ENCODE assay signal across 13 cellular contexts in genomic region chr10:107611101-107611500, GRCh38.
"Had no signal": no experiment of that assay in that cellular context is flagged by ENCODE, and none has a peak within 500 bp of the region (broad histone marks: within the 10 kb centered on the region; RNA-seq: fewer than 3 reads in every experiment).

No MANE protein-coding gene starts in this region.

- DNase-seq: activated CD4-positive, alpha-beta T cell treated with anti-CD3 and anti-CD28 coated beads, Interleukin-2, amount 50 U/mL, for 48 hours; activated CD4-positive, CD25-positive, alpha-beta regulatory T cell treated with anti-CD3 and anti-CD28 coated beads, Interleukin-2, amount 50 U/mL, for 72 hours; activated T-cell treated with anti-CD3 and anti-CD28 coated beads, Interleukin-2, amount 50 U/mL, for 72 hours; aorta; kidney; pancreas; retina; stimulated activated CD4-positive, alpha-beta T cell treated with anti-CD3 and anti-CD28 coated beads, Interleukin-15, amount 100 ng/mL, for 24 hours; stimulated activated CD4-positive, alpha-beta T cell treated with anti-CD3 and anti-CD28 coated beads, Interleukin-4, amount 100 ng/mL, for 24 hours; stomach had no signal

- H3K4me1 ChIP-seq: neural progenitor cell, pancreas, stomach had no signal

- H3K36me3 Mint-ChIP-seq: neural progenitor cell had no signal

- H3K4me1 Mint-ChIP-seq: neural progenitor cell had no signal

- H3K27ac ChIP-seq: hepatocyte, neural progenitor cell, pancreas, stomach, thoracic aorta had no signal

- H3K9me3 Mint-ChIP-seq: neural progenitor cell had no signal

- H3K4me3 Mint-ChIP-seq: activated T-cell treated with anti-CD3 and anti-CD28 coated beads, Interleukin-2, amount 50 U/mL, for 72 hours; neural progenitor cell had no signal

- H3K27ac Mint-ChIP-seq: activated T-cell treated with anti-CD3 and anti-CD28 coated beads, Interleukin-2, amount 50 U/mL, for 72 hours; neural progenitor cell had no signal

- H3K36me3 ChIP-seq: neural progenitor cell, pancreas, stomach, thoracic aorta had no signal

- H3K9me3 ChIP-seq: pancreas, stomach, thoracic aorta had no signal

- H3K27me3 ChIP-seq: hepatocyte, neural progenitor cell, pancreas, stomach had no signal

- H3K4me3 ChIP-seq: hepatocyte, neural progenitor cell, pancreas, stomach, thoracic aorta had no signal
